16 cellular contexts compared by ENCODE assay signal in genomic region chr5:78562001-78562400, GRCh38.
DNase-seq lines count a peak whose midpoint lies in the region; ATAC-seq and TF ChIP-seq lines count a peak whose summit lies in the region.
"Had no signal": no experiment of that assay in that cellular context is flagged by ENCODE, and none has a peak within 500 bp of the region (broad histone marks: within the 10 kb centered on the region; RNA-seq: fewer than 3 reads in every experiment).

No MANE protein-coding gene starts in this region.

- ATAC-seq in HG02884 (IDR thresholded peaks at IDR 0.05; ENCODE audit: unreplicated experiment) (no peak), SK-N-SH treated with all-trans-retinoic acid at 6 μM for 48 hours (no peak)
- ATAC-seq: HCT116 had no signal

- no peak overlapping the region for H3K4me2 ChIP-seq in H9 (ENCODE audit: insufficient read depth, insufficient read length, low read length)
- H3K4me2 ChIP-seq: BLaER1 had no signal

- H3K27ac ChIP-seq in H9 (ENCODE audit: insufficient read length, low read depth, low read length), result no peak overlapping the region
- H3K27ac ChIP-seq: 22Rv1, BLaER1 had no signal

- H4K20me1 ChIP-seq in H9 (ENCODE audit: control insufficient read depth, insufficient read depth, insufficient read length), result no peaks in the 10 kb centered on the region
- H4K20me1 ChIP-seq: BLaER1 had no signal

- H2BK20ac ChIP-seq in H9 (ENCODE audit: low read depth, low read length, poor library complexity, severe bottlenecking), result no peak overlapping the region

- H3K27ac Mint-ChIP-seq in H9, result peak overlapping the region; percentile 29 to 81 (median 33); a peak in 2 of 7 replicates
- H3K27ac Mint-ChIP-seq in dendritic cell treated with granulocyte-macrophage colony-stimulating factor and Interleukin-4, amounts not matched to agents 40 ng/mL and 50 ng/mL, for 4 days, result peak overlapping the region; percentile 34
- H3K27ac Mint-ChIP-seq in nephron progenitor cell, result peak overlapping the region; percentile 91
- no peak overlapping the region for H3K27ac Mint-ChIP-seq in activated CD4-positive, alpha-beta memory T cell treated with anti-CD3 and anti-CD28 coated beads, Interleukin-2, amount 10 ng/mL, durations not matched to agents 7 days and 5 days

- no peak overlapping the region for H3K18ac ChIP-seq in H9 (ENCODE audit: insufficient read length, low read depth, low read length)

- no peaks in the 10 kb centered on the region for H3K79me1 ChIP-seq in H9 (ENCODE audit: insufficient read depth, low read depth, low read length, poor library complexity, severe bottlenecking)

- H4K5ac ChIP-seq in H9 (ENCODE audit: insufficient read length, low read depth, low read length), result no peak overlapping the region

- H3K36me3 Mint-ChIP-seq in H9 (ENCODE audit: insufficient read depth in 1 of 3, low read depth in 3 of 3) (peaks cover 0 to 20% (median 5%) of the 10 kb centered on the region in 3 experiments; a peak in 4 of 7 replicates), nephron progenitor cell (ENCODE audit: low read depth) (peaks cover 82% of the 10 kb centered on the region)
- H3K36me3 Mint-ChIP-seq in dendritic cell treated with granulocyte-macrophage colony-stimulating factor and Interleukin-4, amounts not matched to agents 40 ng/mL and 50 ng/mL, for 4 days (ENCODE audit: low read depth), result no peaks in the 10 kb centered on the region
- no peaks in the 10 kb centered on the region for H3K36me3 Mint-ChIP-seq in activated CD4-positive, alpha-beta memory T cell treated with anti-CD3 and anti-CD28 coated beads, Interleukin-2, amount 10 ng/mL, durations not matched to agents 7 days and 5 days (ENCODE audit: low read depth)
- H3K36me3 Mint-ChIP-seq: CD8-positive, alpha-beta memory T cell had no signal

- H3K79me2 ChIP-seq in H9 (ENCODE audit: insufficient read depth, low read length), result no peaks in the 10 kb centered on the region

- no peak overlapping the region for H4K91ac ChIP-seq in H9 (ENCODE audit: insufficient read length, low read depth, low read length)

- no peak overlapping the region for H2BK15ac ChIP-seq in H9 (ENCODE audit: low read depth, low read length)

- no peak overlapping the region for H2BK5ac ChIP-seq in H9 (ENCODE audit: insufficient read length, low read length)

- no peaks in the 10 kb centered on the region for H3K9me3 ChIP-seq in H9 (ENCODE audit: control insufficient read depth, low read depth, low read length)
- H3K9me3 ChIP-seq: BLaER1 had no signal

- H3K4ac ChIP-seq in H9 (ENCODE audit: low read depth, low read length), result no peak overlapping the region

- no CpG with 5 or more reads among the region's 3 CpGs for WGBS in H9 (ENCODE audit: extremely low coverage, insufficient read length, low lambda C conversion rate)

- H3K23me2 ChIP-seq in H9 (ENCODE audit: insufficient read length, low read depth, low read length, poor library complexity, severe bottlenecking), result no peaks in the 10 kb centered on the region

- no peaks in the 10 kb centered on the region for H3K27me3 ChIP-seq in H9 (ENCODE audit: insufficient read depth, low read length)
- H3K27me3 ChIP-seq: BLaER1 had no signal

- no peak overlapping the region for H2BK12ac ChIP-seq in H9 (ENCODE audit: insufficient read length, low read depth, low read length)

- no peaks in the 10 kb centered on the region for H3K9me3 Mint-ChIP-seq in H9
- H3K9me3 Mint-ChIP-seq in dendritic cell treated with granulocyte-macrophage colony-stimulating factor and Interleukin-4, amounts not matched to agents 40 ng/mL and 50 ng/mL, for 4 days, result no peaks in the 10 kb centered on the region
- H3K9me3 Mint-ChIP-seq in nephron progenitor cell, result no peaks in the 10 kb centered on the region
- no peaks in the 10 kb centered on the region for H3K9me3 Mint-ChIP-seq in activated CD4-positive, alpha-beta memory T cell treated with anti-CD3 and anti-CD28 coated beads, Interleukin-2, amount 10 ng/mL, durations not matched to agents 7 days and 5 days

- no peaks in the 10 kb centered on the region for H3K4me1 ChIP-seq in H9 (ENCODE audit: insufficient read depth, low read length)
- H3K4me1 ChIP-seq: BLaER1 had no signal

- CTCF ChIA-PET in activated CD4-positive, alpha-beta memory T cell treated with anti-CD3 and anti-CD28 coated beads, Interleukin-2, amount 10 ng/mL, durations not matched to agents 7 days and 5 days (lab: Charles Lee), result no interaction called here

- DNase-seq in NCI-H82 (lab: John Stamatoyannopoulos, UW), result peak; percentile 27
- DNase-seq in NCI-H82 treated with DMSO at 0.1 percent for 48 hours (lab: John Stamatoyannopoulos, UW; ENCODE audit: unreplicated experiment), result no peak
- DNase-seq in H9, result peak; percentile 10
- no peak for DNase-seq in nephron progenitor cell
- DNase-seq in activated CD4-positive, alpha-beta memory T cell treated with anti-CD3 and anti-CD28 coated beads, Interleukin-2, amount 10 ng/mL, durations not matched to agents 7 days and 5 days, result no peak
- DNase-seq: AML-193; Caco-2; CD8-positive, alpha-beta memory T cell; DND-41; GF-D8 had no signal

- peaks cover 9 to 12% of the 10 kb centered on the region in 2 experiments; a peak in 3 of 4 replicates for H3K4me1 Mint-ChIP-seq in H9
- H3K4me1 Mint-ChIP-seq in dendritic cell treated with granulocyte-macrophage colony-stimulating factor and Interleukin-4, amounts not matched to agents 40 ng/mL and 50 ng/mL, for 4 days (ENCODE audit: low read depth), result peaks cover 38% of the 10 kb centered on the region
- H3K4me1 Mint-ChIP-seq in nephron progenitor cell, result peaks cover 40% of the 10 kb centered on the region
- peaks cover 5% of the 10 kb centered on the region for H3K4me1 Mint-ChIP-seq in activated CD4-positive, alpha-beta memory T cell treated with anti-CD3 and anti-CD28 coated beads, Interleukin-2, amount 10 ng/mL, durations not matched to agents 7 days and 5 days
- H3K4me1 Mint-ChIP-seq: CD8-positive, alpha-beta memory T cell had no signal

- no peak overlapping the region for H2BK120ac ChIP-seq in H9 (ENCODE audit: low read depth, low read length, poor library complexity, severe bottlenecking)

- no peak overlapping the region for H3K14ac ChIP-seq in H9 (ENCODE audit: insufficient read depth, low read length)

- intact Hi-C loops in dendritic cell treated with granulocyte-macrophage colony-stimulating factor and Interleukin-4, amounts not matched to agents 40 ng/mL and 50 ng/mL, for 4 days (cut with micrococcal nuclease), result no loop called here

- H4K8ac ChIP-seq in H9 (replicated peaks; ENCODE audit: insufficient read length, low read depth, low read length), result no peak overlapping the region

- H2AK5ac ChIP-seq in H9 (ENCODE audit: insufficient read length, low read length), result no peak overlapping the region

- no peak overlapping the region for H3K56ac ChIP-seq in H9 (ENCODE audit: insufficient read length, low read depth, low read length)

- TF ChIP-seq CTCF in H9 (conservative IDR thresholded peaks at IDR 0.05), result no peak
- no peak for TF ChIP-seq CTCF in nephron progenitor cell (IDR thresholded peaks at IDR 0.05)

- POLR2A ChIA-PET in activated CD4-positive, alpha-beta memory T cell treated with anti-CD3 and anti-CD28 coated beads, Interleukin-2, amount 10 ng/mL, durations not matched to agents 7 days and 5 days (lab: Charles Lee), result no interaction called here

- H3K27me3 Mint-ChIP-seq in H9 (ENCODE audit: low read depth) (no peaks in the 10 kb centered on the region), nephron progenitor cell (ENCODE audit: low read depth, poor library complexity) (no peaks in the 10 kb centered on the region)
- no peaks in the 10 kb centered on the region for H3K27me3 Mint-ChIP-seq in dendritic cell treated with granulocyte-macrophage colony-stimulating factor and Interleukin-4, amounts not matched to agents 40 ng/mL and 50 ng/mL, for 4 days
- H3K27me3 Mint-ChIP-seq in activated CD4-positive, alpha-beta memory T cell treated with anti-CD3 and anti-CD28 coated beads, Interleukin-2, amount 10 ng/mL, durations not matched to agents 7 days and 5 days, result peaks cover 20% of the 10 kb centered on the region

- H3K9ac ChIP-seq in H9 (ENCODE audit: extremely low read depth, insufficient read length, low read length), result no peak overlapping the region
- H3K9ac ChIP-seq: BLaER1 had no signal

- no peak overlapping the region for H3T11ph ChIP-seq in H9 (ENCODE audit: low read length)

- no peak overlapping the region for H3K23ac ChIP-seq in H9 (ENCODE audit: insufficient read length, low read depth, low read length)

- no peak overlapping the region for H3K4me3 Mint-ChIP-seq in H9
- no peak overlapping the region for H3K4me3 Mint-ChIP-seq in dendritic cell treated with granulocyte-macrophage colony-stimulating factor and Interleukin-4, amounts not matched to agents 40 ng/mL and 50 ng/mL, for 4 days
- H3K4me3 Mint-ChIP-seq in nephron progenitor cell, result no peak overlapping the region
- H3K4me3 Mint-ChIP-seq in activated CD4-positive, alpha-beta memory T cell treated with anti-CD3 and anti-CD28 coated beads, Interleukin-2, amount 10 ng/mL, durations not matched to agents 7 days and 5 days, result no peak overlapping the region
- H3K4me3 Mint-ChIP-seq: CD8-positive, alpha-beta memory T cell had no signal

- H2AFZ ChIP-seq in H9 (ENCODE audit: low read length), result no peak overlapping the region

TF ChIP-seq in SK-N-SH treated with all-trans-retinoic acid at 6 μM for 48 hours, 23 proteins besides CTCF, POLR2A, EP300 and RAD21 (continues in another document):
- TF ChIP-seq ZNF565 (CRISPR knock-in tag; conservative IDR thresholded peaks at IDR 0.05; ENCODE audit: low read depth) (no peak), TCF4 (CRISPR knock-in tag; IDR thresholded peaks at IDR 0.05; ENCODE audit: borderline replicate concordance) (no peak), ARNTL (CRISPR knock-in tag; IDR thresholded peaks at IDR 0.05; ENCODE audit: borderline replicate concordance, low read depth) (no peak)

Comparison
In these comparisons a context has a peak if more than half of its experiments do, and no peak if none do; other contexts are left out.
1. DNase-seq: peak in NCI-H82 (single experiment) and H9 (single experiment); none in NCI-H82 treated with DMSO at 0.1 percent for 48 hours (single experiment), nephron progenitor cell (single experiment) and activated CD4-positive, alpha-beta memory T cell treated with anti-CD3 and anti-CD28 coated beads, Interleukin-2, amount 10 ng/mL, durations not matched to agents 7 days and 5 days (single experiment).